In the genomic region with DNA sequence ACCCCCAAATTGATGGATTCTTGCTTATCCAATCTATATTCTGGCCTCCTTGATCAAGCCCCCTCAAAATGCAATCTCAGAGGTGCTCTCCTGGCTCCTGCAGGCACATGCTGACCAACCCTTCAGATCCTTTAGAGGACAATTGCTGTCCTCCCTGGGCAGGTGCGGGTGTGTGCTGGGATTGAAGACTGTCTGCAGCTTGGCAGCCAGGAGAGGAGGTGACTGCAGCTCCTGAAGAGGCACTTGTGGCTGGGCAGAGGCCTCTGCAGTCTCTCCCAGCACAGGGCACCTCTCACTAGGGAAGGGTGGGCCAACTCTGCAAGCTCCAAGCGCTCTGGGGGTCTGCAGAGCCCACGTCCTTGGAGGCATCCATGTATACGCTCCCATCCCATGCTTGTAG, we compare ENCODE assay signal across 19 cellular contexts. TPM values are rescaled to one million over a fixed set of nuclear protein-coding genes. Genes with fewer than 3 reads are reported as not detected.
"Had no signal": no experiment of that assay in that cellular context is flagged by ENCODE, and none has a peak within 500 bp of the region (broad histone marks: within the 10 kb centered on the region; RNA-seq: fewer than 3 reads in every experiment).

No MANE protein-coding gene starts in this region.

- H3K4me3 Mint-ChIP-seq: naive thymus-derived CD4-positive, alpha-beta T cell; nephron progenitor cell had no signal

- H3K4me3 ChIP-seq: coronary artery, dorsolateral prefrontal cortex, heart left ventricle, right atrium auricular region, sigmoid colon, skin epidermis had no signal

- ATAC-seq: heart left ventricle; naive thymus-derived CD4-positive, alpha-beta T cell had no signal

- H3K27ac Mint-ChIP-seq: nephron progenitor cell had no signal

- H3K9me3 ChIP-seq: heart left ventricle, right atrium auricular region, sigmoid colon had no signal

- H3K9me3 Mint-ChIP-seq: naive thymus-derived CD4-positive, alpha-beta T cell; nephron progenitor cell had no signal

- H3K27ac ChIP-seq: coronary artery, dorsolateral prefrontal cortex, heart left ventricle, right atrium auricular region, sigmoid colon, skin epidermis had no signal

- DNase-seq: dorsolateral prefrontal cortex; effector CD8-positive, alpha-beta T cell; heart left ventricle; hippocampal formation; kidney glomerular epithelial cell; mesendoderm; naive thymus-derived CD4-positive, alpha-beta T cell; nephron progenitor cell; sigmoid colon; stimulated activated CD4-positive, alpha-beta T cell treated with anti-CD3 and anti-CD28 coated beads, Interleukin-2, amount 100 ng/mL, for 24 hours; stimulated activated CD4-positive, alpha-beta T cell treated with anti-CD3 and anti-CD28 coated beads, Interleukin-4, amount 100 ng/mL, for 4 hours; stimulated activated naive CD4-positive, alpha-beta T cell treated with Interleukin-2 at 50 U/mL for 16 hours; trophoblast cell had no signal

- H3K27me3 Mint-ChIP-seq: naive thymus-derived CD4-positive, alpha-beta T cell had no signal

- H3K36me3 ChIP-seq: heart left ventricle, right atrium auricular region, sigmoid colon had no signal

- H3K27me3 ChIP-seq: dorsolateral prefrontal cortex, right atrium auricular region, sigmoid colon had no signal

- H3K4me1 ChIP-seq: right atrium auricular region had no signal

- H3K36me3 Mint-ChIP-seq: naive thymus-derived CD4-positive, alpha-beta T cell had no signal

RNA-seq across cellular contexts. Expression of gene ZC3H12D, which starts 56.2 kb away (rescaled TPM):
- total RNA-seq: glomerular endothelial cell, lung microvascular endothelial cell, osteocyte had no signal
